Comparison of ENCODE assay signal across 13 cellular contexts in the genomic region with DNA sequence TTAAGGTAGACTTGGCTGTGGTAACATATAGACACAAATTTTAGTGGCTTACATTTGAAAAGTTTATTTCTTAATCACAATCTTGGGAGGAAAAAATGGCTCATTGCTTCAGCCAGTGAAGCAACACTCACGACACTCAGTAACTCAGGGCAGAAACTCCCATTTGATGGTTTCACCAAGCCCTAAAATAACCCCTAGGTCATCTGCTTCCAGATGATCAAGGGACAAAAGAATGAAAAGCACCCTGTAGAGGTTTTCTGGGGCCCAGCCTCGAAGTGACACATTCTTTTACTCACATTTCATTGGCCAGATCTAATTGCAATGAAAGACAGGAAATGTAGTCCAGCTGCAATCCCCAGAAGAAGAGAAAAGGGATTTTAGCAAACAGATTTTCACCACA.
DNase-seq lines count a peak whose midpoint lies in the region; ATAC-seq and TF ChIP-seq lines count a peak whose summit lies in the region.
"Had no signal": no experiment of that assay in that cellular context is flagged by ENCODE, and none has a peak within 500 bp of the region (broad histone marks: within the 10 kb centered on the region; RNA-seq: fewer than 3 reads in every experiment).

No MANE protein-coding gene starts in this region.

- no peaks in the 10 kb centered on the region for H3K9me3 ChIP-seq in upper lobe of left lung
- H3K9me3 ChIP-seq: A549 had no signal

- POLR2A ChIA-PET in activated CD8-positive, alpha-beta T cell treated with anti-CD3 and anti-CD28 coated beads for 36 hours (lab: Charles Lee), result no interaction called here
- POLR2A ChIA-PET in activated CD8-positive, alpha-beta T cell treated with anti-CD3 and anti-CD28 coated beads, Interleukin-2, amount 10 ng/mL, durations not matched to agents 7 days and 5 days (lab: Charles Lee), result no interaction called here

- TF ChIP-seq EP300 in upper lobe of left lung (IDR thresholded peaks at IDR 0.05), result no peak

- H3K9me3 Mint-ChIP-seq in activated CD8-positive, alpha-beta T cell treated with anti-CD3 and anti-CD28 coated beads for 36 hours, result peaks cover 10% of the 10 kb centered on the region
- H3K9me3 Mint-ChIP-seq in activated CD8-positive, alpha-beta T cell treated with anti-CD3 and anti-CD28 coated beads, Interleukin-2, amount 10 ng/mL, durations not matched to agents 7 days and 5 days (ENCODE audit: insufficient read depth), result no peaks in the 10 kb centered on the region
- H3K9me3 Mint-ChIP-seq in activated T-helper 2 cell treated with anti-CD3 and anti-CD28 coated beads, Interferon-gamma antibody, Interleukin-2, Interleukin-4, amounts not matched to agents 10 μg/mL and 5 μg/mL and 100 μg/mL, durations not matched to agents 14 hours and 24 hours and 36 hours, result peaks cover 9% of the 10 kb centered on the region
- H3K9me3 Mint-ChIP-seq: activated naive CD4-positive, alpha-beta T cell treated with anti-CD3 and anti-CD28 coated beads, Interleukin-2, amount 50 U/mL, for 24 hours had no signal

- H3K4me3 Mint-ChIP-seq in activated CD8-positive, alpha-beta T cell treated with anti-CD3 and anti-CD28 coated beads for 36 hours, result no peak overlapping the region
- no peak overlapping the region for H3K4me3 Mint-ChIP-seq in activated CD8-positive, alpha-beta T cell treated with anti-CD3 and anti-CD28 coated beads, Interleukin-2, amount 10 ng/mL, durations not matched to agents 7 days and 5 days
- H3K4me3 Mint-ChIP-seq in activated T-helper 2 cell treated with anti-CD3 and anti-CD28 coated beads, Interferon-gamma antibody, Interleukin-2, Interleukin-4, amounts not matched to agents 10 μg/mL and 5 μg/mL and 100 μg/mL, durations not matched to agents 14 hours and 24 hours and 36 hours (ENCODE audit: low read depth), result no peak overlapping the region
- H3K4me3 Mint-ChIP-seq: activated naive CD4-positive, alpha-beta T cell treated with anti-CD3 and anti-CD28 coated beads, Interleukin-2, amount 50 U/mL, for 24 hours had no signal

- intact Hi-C loops in activated CD8-positive, alpha-beta T cell treated with anti-CD3 and anti-CD28 coated beads for 36 hours (cut with micrococcal nuclease), result no loop called here
- intact Hi-C loops in activated T-helper 2 cell treated with anti-CD3 and anti-CD28 coated beads, Interferon-gamma antibody, Interleukin-2, Interleukin-4, amounts not matched to agents 10 μg/mL and 5 μg/mL and 100 μg/mL, durations not matched to agents 14 hours and 24 hours and 36 hours (cut with micrococcal nuclease), result no loop called here

- H3K36me3 ChIP-seq in brain microvascular endothelial cell (replicated peaks) (no peaks in the 10 kb centered on the region), upper lobe of left lung (no peaks in the 10 kb centered on the region)

- ATAC-seq in activated CD8-positive, alpha-beta T cell treated with anti-CD3 and anti-CD28 coated beads for 36 hours, result peak; percentile 47
- ATAC-seq in activated CD8-positive, alpha-beta T cell treated with anti-CD3 and anti-CD28 coated beads, Interleukin-2, amount 10 ng/mL, durations not matched to agents 7 days and 5 days, result no peak
- ATAC-seq in upper lobe of left lung (ENCODE audit: low FRiP score in 2 of 2) (peak in 1 of 2 donors; percentile 77), GM19467 (IDR thresholded peaks at IDR 0.05; ENCODE audit: unreplicated experiment) (no peak)
- ATAC-seq: A549 had no signal

- TF ChIP-seq POLR2A in upper lobe of left lung (IDR thresholded peaks at IDR 0.05), result no peak

- H3K27ac Mint-ChIP-seq in activated CD8-positive, alpha-beta T cell treated with anti-CD3 and anti-CD28 coated beads for 36 hours, result no peak overlapping the region
- H3K27ac Mint-ChIP-seq in activated CD8-positive, alpha-beta T cell treated with anti-CD3 and anti-CD28 coated beads, Interleukin-2, amount 10 ng/mL, durations not matched to agents 7 days and 5 days, result no peak overlapping the region
- no peak overlapping the region for H3K27ac Mint-ChIP-seq in activated T-helper 2 cell treated with anti-CD3 and anti-CD28 coated beads, Interferon-gamma antibody, Interleukin-2, Interleukin-4, amounts not matched to agents 10 μg/mL and 5 μg/mL and 100 μg/mL, durations not matched to agents 14 hours and 24 hours and 36 hours
- H3K27ac Mint-ChIP-seq: activated naive CD4-positive, alpha-beta T cell treated with anti-CD3 and anti-CD28 coated beads, Interleukin-2, amount 50 U/mL, for 24 hours had no signal

- H3K4me1 Mint-ChIP-seq in activated CD8-positive, alpha-beta T cell treated with anti-CD3 and anti-CD28 coated beads for 36 hours (ENCODE audit: low read depth), result peaks cover 7% of the 10 kb centered on the region
- peaks cover 7% of the 10 kb centered on the region for H3K4me1 Mint-ChIP-seq in activated CD8-positive, alpha-beta T cell treated with anti-CD3 and anti-CD28 coated beads, Interleukin-2, amount 10 ng/mL, durations not matched to agents 7 days and 5 days (ENCODE audit: low read depth)
- H3K4me1 Mint-ChIP-seq in activated T-helper 2 cell treated with anti-CD3 and anti-CD28 coated beads, Interferon-gamma antibody, Interleukin-2, Interleukin-4, amounts not matched to agents 10 μg/mL and 5 μg/mL and 100 μg/mL, durations not matched to agents 14 hours and 24 hours and 36 hours (ENCODE audit: low read depth), result peaks cover 5% of the 10 kb centered on the region
- H3K4me1 Mint-ChIP-seq: activated naive CD4-positive, alpha-beta T cell treated with anti-CD3 and anti-CD28 coated beads, Interleukin-2, amount 50 U/mL, for 24 hours had no signal

- H3K4me3 ChIP-seq in brain microvascular endothelial cell (ENCODE audit: low read depth, low read length) (no peak overlapping the region), upper lobe of left lung (no peak overlapping the region)
- H3K4me3 ChIP-seq: A549 had no signal

- CTCF ChIA-PET in activated CD8-positive, alpha-beta T cell treated with anti-CD3 and anti-CD28 coated beads for 36 hours (lab: Charles Lee), result no interaction called here
- CTCF ChIA-PET in activated CD8-positive, alpha-beta T cell treated with anti-CD3 and anti-CD28 coated beads, Interleukin-2, amount 10 ng/mL, durations not matched to agents 7 days and 5 days (lab: Charles Lee), result no interaction called here

- H3K27me3 Mint-ChIP-seq in activated CD8-positive, alpha-beta T cell treated with anti-CD3 and anti-CD28 coated beads for 36 hours, result no peaks in the 10 kb centered on the region
- no peaks in the 10 kb centered on the region for H3K27me3 Mint-ChIP-seq in activated CD8-positive, alpha-beta T cell treated with anti-CD3 and anti-CD28 coated beads, Interleukin-2, amount 10 ng/mL, durations not matched to agents 7 days and 5 days (ENCODE audit: low read depth)
- H3K27me3 Mint-ChIP-seq in activated T-helper 2 cell treated with anti-CD3 and anti-CD28 coated beads, Interferon-gamma antibody, Interleukin-2, Interleukin-4, amounts not matched to agents 10 μg/mL and 5 μg/mL and 100 μg/mL, durations not matched to agents 14 hours and 24 hours and 36 hours (ENCODE audit: low read depth), result no peaks in the 10 kb centered on the region
- H3K27me3 Mint-ChIP-seq: activated naive CD4-positive, alpha-beta T cell treated with anti-CD3 and anti-CD28 coated beads, Interleukin-2, amount 50 U/mL, for 24 hours had no signal

- in situ Hi-C loops in brain microvascular endothelial cell (cut with HindIII; ENCODE audit: low pct_ligation_motif_present, low sequenced_read_pairs), result no loop called here

- TF ChIP-seq CTCF in activated CD8-positive, alpha-beta T cell treated with anti-CD3 and anti-CD28 coated beads for 36 hours (IDR thresholded peaks at IDR 0.05), result no peak
- TF ChIP-seq CTCF in brain microvascular endothelial cell (IDR thresholded peaks at IDR 0.05; ENCODE audit: low read depth, low read length, missing control alignments) (no peak), upper lobe of left lung (IDR thresholded peaks at IDR 0.05) (no peak)

- whole genome bisulfite sequencing in upper lobe of left lung, 2 donors, result 42 to 47% methylated on average over 2 of the region's 2 CpGs

- H3K27me3 ChIP-seq in brain microvascular endothelial cell (replicated peaks) (no peaks in the 10 kb centered on the region), upper lobe of left lung (no peaks in the 10 kb centered on the region)

- H3K4me1 ChIP-seq in upper lobe of left lung, result no peaks in the 10 kb centered on the region
- H3K4me1 ChIP-seq: A549 had no signal

- DNase-seq in activated CD8-positive, alpha-beta T cell treated with anti-CD3 and anti-CD28 coated beads for 36 hours, result no peak
- DNase-seq in activated CD8-positive, alpha-beta T cell treated with anti-CD3 and anti-CD28 coated beads, Interleukin-2, amount 10 ng/mL, durations not matched to agents 7 days and 5 days, result no peak
- no peak for DNase-seq in brain microvascular endothelial cell
- peak; percentile 20 for DNase-seq in iPS-NIHi7 (ENCODE audit: extremely low spot score)
- DNase-seq in upper lobe of left lung, result no peak
- no peak for DNase-seq in activated T-helper 2 cell treated with anti-CD3 and anti-CD28 coated beads, Interferon-gamma antibody, Interleukin-2, Interleukin-4, amounts not matched to agents 10 μg/mL and 5 μg/mL and 100 μg/mL, durations not matched to agents 14 hours and 24 hours and 36 hours (ENCODE audit: low spot score)
- DNase-seq in LoVo (ENCODE audit: low spot score), result no peak
- DNase-seq: activated CD4-positive, alpha-beta T cell treated with anti-CD3 and anti-CD28 coated beads for 1 hour; NCI-H1417; OCI-M1 had no signal

- H3K27ac ChIP-seq in brain microvascular endothelial cell (peak overlapping the region; percentile 24), upper lobe of left lung (peak overlapping the region in 3 of 4 donors; percentile 15 to 54 (median 49))
- H3K27ac ChIP-seq: A549 had no signal

- no peaks in the 10 kb centered on the region for H3K36me3 Mint-ChIP-seq in activated CD8-positive, alpha-beta T cell treated with anti-CD3 and anti-CD28 coated beads for 36 hours (ENCODE audit: low read depth)
- peaks cover 2% of the 10 kb centered on the region for H3K36me3 Mint-ChIP-seq in activated CD8-positive, alpha-beta T cell treated with anti-CD3 and anti-CD28 coated beads, Interleukin-2, amount 10 ng/mL, durations not matched to agents 7 days and 5 days (ENCODE audit: low read depth)
- H3K36me3 Mint-ChIP-seq in activated T-helper 2 cell treated with anti-CD3 and anti-CD28 coated beads, Interferon-gamma antibody, Interleukin-2, Interleukin-4, amounts not matched to agents 10 μg/mL and 5 μg/mL and 100 μg/mL, durations not matched to agents 14 hours and 24 hours and 36 hours (ENCODE audit: low read depth), result no peaks in the 10 kb centered on the region
- H3K36me3 Mint-ChIP-seq: activated naive CD4-positive, alpha-beta T cell treated with anti-CD3 and anti-CD28 coated beads, Interleukin-2, amount 50 U/mL, for 24 hours had no signal
